1 cellular context compared by ENCODE assay signal in genomic region chr1:56229183-56229582, GRCh38.
TF ChIP-seq lines count a peak whose summit lies in the region.

No MANE protein-coding gene starts in this region.

TF ChIP-seq in GM23338, 12 proteins besides CTCF, POLR2A, EP300 and RAD21:
- TF ChIP-seq ZNF462 (CRISPR knock-in tag; IDR thresholded peaks at IDR 0.05) (no peak), EZH2 (IDR thresholded peaks at IDR 0.05; ENCODE audit: low read depth, unreplicated experiment) (no peak), STAT1 (IDR thresholded peaks at IDR 0.05; ENCODE audit: unreplicated experiment) (no peak), POLR2AphosphoS5 (IDR thresholded peaks at IDR 0.05; ENCODE audit: low read depth) (no peak), CREB1 (CRISPR knock-in tag; IDR thresholded peaks at IDR 0.05; ENCODE audit: low read depth) (no peak), ZNF114 (CRISPR knock-in tag; IDR thresholded peaks at IDR 0.05) (no peak), JUNB (IDR thresholded peaks at IDR 0.05; ENCODE audit: unreplicated experiment) (no peak), ZNF331 (CRISPR knock-in tag; IDR thresholded peaks at IDR 0.05; ENCODE audit: low read depth) (no peak), NANOG (IDR thresholded peaks at IDR 0.05; ENCODE audit: borderline replicate concordance) (no peak), EZH2phosphoT487 (IDR thresholded peaks at IDR 0.05; ENCODE audit: unreplicated experiment) (no peak)
- TF ChIP-seq, protein P1, sequence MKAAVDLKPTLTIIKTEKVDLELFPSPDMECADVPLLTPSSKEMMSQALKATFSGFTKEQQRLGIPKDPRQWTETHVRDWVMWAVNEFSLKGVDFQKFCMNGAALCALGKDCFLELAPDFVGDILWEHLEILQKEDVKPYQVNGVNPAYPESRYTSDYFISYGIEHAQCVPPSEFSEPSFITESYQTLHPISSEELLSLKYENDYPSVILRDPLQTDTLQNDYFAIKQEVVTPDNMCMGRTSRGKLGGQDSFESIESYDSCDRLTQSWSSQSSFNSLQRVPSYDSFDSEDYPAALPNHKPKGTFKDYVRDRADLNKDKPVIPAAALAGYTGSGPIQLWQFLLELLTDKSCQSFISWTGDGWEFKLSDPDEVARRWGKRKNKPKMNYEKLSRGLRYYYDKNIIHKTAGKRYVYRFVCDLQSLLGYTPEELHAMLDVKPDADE (IDR thresholded peaks at IDR 0.05), result no peak
- TF ChIP-seq, protein P2, sequence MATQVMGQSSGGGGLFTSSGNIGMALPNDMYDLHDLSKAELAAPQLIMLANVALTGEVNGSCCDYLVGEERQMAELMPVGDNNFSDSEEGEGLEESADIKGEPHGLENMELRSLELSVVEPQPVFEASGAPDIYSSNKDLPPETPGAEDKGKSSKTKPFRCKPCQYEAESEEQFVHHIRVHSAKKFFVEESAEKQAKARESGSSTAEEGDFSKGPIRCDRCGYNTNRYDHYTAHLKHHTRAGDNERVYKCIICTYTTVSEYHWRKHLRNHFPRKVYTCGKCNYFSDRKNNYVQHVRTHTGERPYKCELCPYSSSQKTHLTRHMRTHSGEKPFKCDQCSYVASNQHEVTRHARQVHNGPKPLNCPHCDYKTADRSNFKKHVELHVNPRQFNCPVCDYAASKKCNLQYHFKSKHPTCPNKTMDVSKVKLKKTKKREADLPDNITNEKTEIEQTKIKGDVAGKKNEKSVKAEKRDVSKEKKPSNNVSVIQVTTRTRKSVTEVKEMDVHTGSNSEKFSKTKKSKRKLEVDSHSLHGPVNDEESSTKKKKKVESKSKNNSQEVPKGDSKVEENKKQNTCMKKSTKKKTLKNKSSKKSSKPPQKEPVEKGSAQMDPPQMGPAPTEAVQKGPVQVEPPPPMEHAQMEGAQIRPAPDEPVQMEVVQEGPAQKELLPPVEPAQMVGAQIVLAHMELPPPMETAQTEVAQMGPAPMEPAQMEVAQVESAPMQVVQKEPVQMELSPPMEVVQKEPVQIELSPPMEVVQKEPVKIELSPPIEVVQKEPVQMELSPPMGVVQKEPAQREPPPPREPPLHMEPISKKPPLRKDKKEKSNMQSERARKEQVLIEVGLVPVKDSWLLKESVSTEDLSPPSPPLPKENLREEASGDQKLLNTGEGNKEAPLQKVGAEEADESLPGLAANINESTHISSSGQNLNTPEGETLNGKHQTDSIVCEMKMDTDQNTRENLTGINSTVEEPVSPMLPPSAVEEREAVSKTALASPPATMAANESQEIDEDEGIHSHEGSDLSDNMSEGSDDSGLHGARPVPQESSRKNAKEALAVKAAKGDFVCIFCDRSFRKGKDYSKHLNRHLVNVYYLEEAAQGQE (IDR thresholded peaks at IDR 0.05; ENCODE audit: unreplicated experiment), result no peak
TF ChIP-seq in GM23338: peak in this region for 0.
